In the genomic region with DNA sequence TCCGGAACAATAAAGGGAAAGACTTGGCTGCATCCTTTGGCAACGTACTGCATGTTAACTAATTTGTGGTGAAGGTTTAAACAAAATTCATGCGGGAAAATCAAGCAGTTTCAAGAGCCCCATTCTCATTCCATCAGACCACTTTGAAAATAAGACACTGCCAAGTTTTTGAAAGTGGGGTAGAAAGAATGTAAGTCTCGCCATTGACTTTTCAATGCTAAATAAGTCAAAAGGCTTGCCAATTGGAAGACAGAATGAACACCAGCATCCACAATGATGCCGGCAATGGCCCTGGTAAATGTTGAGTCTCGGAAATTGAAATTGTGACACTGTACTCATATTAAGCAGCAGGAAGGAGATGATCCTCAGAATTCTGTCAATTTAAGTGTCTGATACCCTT, we compare ENCODE assay signal across 24 cellular contexts.
DNase-seq lines count a peak whose midpoint lies in the region; TF ChIP-seq lines count a peak whose summit lies in the region.
"Had no signal": no experiment of that assay in that cellular context is flagged by ENCODE, and none has a peak within 500 bp of the region (broad histone marks: within the 10 kb centered on the region; RNA-seq: fewer than 3 reads in every experiment).

No MANE protein-coding gene starts in this region.

- H3K27ac Mint-ChIP-seq in activated T-cell treated with anti-CD3 and anti-CD28 coated beads, Interleukin-2, amount 50 U/mL, for 24 hours: no peak overlapping the region
- H3K27ac Mint-ChIP-seq: activated CD8-positive, alpha-beta T cell treated with anti-CD3 and anti-CD28 coated beads, Interleukin-2, amount 10 ng/mL, durations not matched to agents 7 days and 5 days; activated T-helper 17 cell treated with anti-CD3 and anti-CD28 coated beads, Interleukin-2, amount 50 U/mL, for 72 hours; HFFc6; naive thymus-derived CD8-positive, alpha-beta T cell; stimulated activated effector memory CD8-positive, alpha-beta T cell treated with anti-CD3 and anti-CD28 coated beads, Interleukin-12 subunit alpha, Interleukin-12 subunit beta, amount 100 ng/mL, for 72 hours; T-helper 2 cell treated with Interferon-gamma antibody and Interleukin-4, amounts not matched to agents 5 μg/mL and 100 μg/mL, for 36 hours; type B pancreatic cell had no signal

- no peaks in the 10 kb centered on the region for H3K27me3 ChIP-seq in subcutaneous abdominal adipose tissue (ENCODE audit: control insufficient read depth in 5 of 5, insufficient read depth in 4 of 5, low read length in 5 of 5)
- H3K27me3 ChIP-seq: MG63 had no signal

- no peaks in the 10 kb centered on the region for H3K36me3 Mint-ChIP-seq in activated T-cell treated with anti-CD3 and anti-CD28 coated beads, Interleukin-2, amount 50 U/mL, for 24 hours (ENCODE audit: low read depth)
- H3K36me3 Mint-ChIP-seq: naive thymus-derived CD8-positive, alpha-beta T cell; stimulated activated effector memory CD8-positive, alpha-beta T cell treated with anti-CD3 and anti-CD28 coated beads, Interleukin-12 subunit alpha, Interleukin-12 subunit beta, amount 100 ng/mL, for 72 hours; type B pancreatic cell had no signal

- H3K4me1 ChIP-seq in subcutaneous abdominal adipose tissue (ENCODE audit: control insufficient read depth in 5 of 5, insufficient read depth in 5 of 5, low read length in 5 of 5): peaks cover 0 to 33% (median 10%) of the 10 kb centered on the region in 5 donors

- no peaks in the 10 kb centered on the region for H3K9me3 Mint-ChIP-seq in activated T-cell treated with anti-CD3 and anti-CD28 coated beads, Interleukin-2, amount 50 U/mL, for 24 hours
- H3K9me3 Mint-ChIP-seq: type B pancreatic cell had no signal

- H3K9ac ChIP-seq in subcutaneous abdominal adipose tissue (ENCODE audit: low read length in 5 of 5): no peak overlapping the region

- H3K4me1 Mint-ChIP-seq in activated T-cell treated with anti-CD3 and anti-CD28 coated beads, Interleukin-2, amount 50 U/mL, for 24 hours (ENCODE audit: low read depth): no peaks in the 10 kb centered on the region
- H3K4me1 Mint-ChIP-seq: activated T-helper 17 cell treated with anti-CD3 and anti-CD28 coated beads, Interleukin-2, amount 50 U/mL, for 72 hours; GM23338; naive thymus-derived CD8-positive, alpha-beta T cell; stimulated activated effector memory CD8-positive, alpha-beta T cell treated with anti-CD3 and anti-CD28 coated beads, Interleukin-12 subunit alpha, Interleukin-12 subunit beta, amount 100 ng/mL, for 72 hours had no signal

- H3K4me3 Mint-ChIP-seq in activated T-cell treated with anti-CD3 and anti-CD28 coated beads, Interleukin-2, amount 50 U/mL, for 24 hours: no peak overlapping the region
- H3K4me3 Mint-ChIP-seq: activated CD8-positive, alpha-beta T cell treated with anti-CD3 and anti-CD28 coated beads, Interleukin-2, amount 10 ng/mL, durations not matched to agents 7 days and 5 days; activated T-helper 17 cell treated with anti-CD3 and anti-CD28 coated beads, Interleukin-2, amount 50 U/mL, for 72 hours; GM23338; HFFc6; naive thymus-derived CD8-positive, alpha-beta T cell; stimulated activated effector memory CD8-positive, alpha-beta T cell treated with anti-CD3 and anti-CD28 coated beads, Interleukin-12 subunit alpha, Interleukin-12 subunit beta, amount 100 ng/mL, for 72 hours; T-helper 2 cell treated with Interferon-gamma antibody and Interleukin-4, amounts not matched to agents 5 μg/mL and 100 μg/mL, for 36 hours; type B pancreatic cell had no signal

- no peak for TF ChIP-seq CTCF in fibroblast of the aortic adventitia (IDR thresholded peaks at IDR 0.05; ENCODE audit: insufficient read depth, low read length)

- no peaks in the 10 kb centered on the region for H3K27me3 Mint-ChIP-seq in activated T-cell treated with anti-CD3 and anti-CD28 coated beads, Interleukin-2, amount 50 U/mL, for 24 hours
- H3K27me3 Mint-ChIP-seq: type B pancreatic cell had no signal

- H3K27ac ChIP-seq in subcutaneous abdominal adipose tissue (ENCODE audit: low read depth, low read length): peak overlapping the region; percentile 73

- DNase-seq in G401 (ENCODE audit: low spot score) (peak; percentile 12), RPMI7951 (ENCODE audit: low read depth) (peak; percentile 37), fibroblast of the aortic adventitia (ENCODE audit: low read depth) (peak; percentile 46), cerebellar cortex (ENCODE audit: low spot score) (no peak), mesenteric fat pad (ENCODE audit: low spot score) (no peak)
- DNase-seq in activated T-cell treated with anti-CD3 and anti-CD28 coated beads, Interleukin-2, amount 50 U/mL, for 24 hours: no peak
- DNase-seq: activated CD8-positive, alpha-beta T cell treated with anti-CD3 and anti-CD28 coated beads, Interleukin-2, amount 10 ng/mL, durations not matched to agents 7 days and 5 days; activated naive CD4-positive, alpha-beta T cell treated with anti-CD3 and anti-CD28 coated beads, Interleukin-2, amount 50 U/mL, for 16 hours; Caco-2; DND-41; effector CD4-positive, alpha-beta T cell; HFFc6; left ventricle myocardium superior; MG63; naive thymus-derived CD8-positive, alpha-beta T cell; NCI-H1105 treated with DMSO at 0.1 percent for 48 hours; NCI-H524; occipital lobe had no signal

- in situ Hi-C loops in G401 (cut with HindIII; ENCODE audit: low sequenced_read_pairs): no loop called here

- no peaks in the 10 kb centered on the region for H3K9me3 ChIP-seq in subcutaneous abdominal adipose tissue (ENCODE audit: control insufficient read depth in 5 of 5, low read length in 5 of 5)
- H3K9me3 ChIP-seq: MG63 had no signal

- H3K36me3 ChIP-seq in subcutaneous abdominal adipose tissue (ENCODE audit: control insufficient read depth in 5 of 5, insufficient read depth in 5 of 5, low read length in 5 of 5): no peaks in the 10 kb centered on the region
- H3K36me3 ChIP-seq: MG63 had no signal

- H3K4me3 ChIP-seq in fibroblast of the aortic adventitia (ENCODE audit: low read depth, low read length) (no peak overlapping the region), subcutaneous abdominal adipose tissue (ENCODE audit: low read depth in 1 of 5, low read length in 5 of 5) (no peak overlapping the region)
- H3K4me3 ChIP-seq: GM23338, MG63 had no signal

Comparison
In these comparisons a context has a peak if more than half of its experiments do, and no peak if none do; other contexts are left out.
1. DNase-seq: peak in G401 (single experiment), RPMI7951 (single experiment) and fibroblast of the aortic adventitia (single experiment); none in cerebellar cortex (single experiment), mesenteric fat pad (single experiment) and activated T-cell treated with anti-CD3 and anti-CD28 coated beads, Interleukin-2, amount 50 U/mL, for 24 hours (single experiment).